ENCODE assay signal across 8 cellular contexts in genomic region chr18:23586249-23587196, GRCh38. TPM values are rescaled to one million over a fixed set of nuclear protein-coding genes. Genes with fewer than 3 reads are reported as not detected.
A peak's percentile ranks its signal among the peaks of the same experiment; 100 is the strongest.
DNase-seq lines count a peak whose midpoint lies in the region; TF ChIP-seq lines count a peak whose summit lies in the region.

Gene NPC1, minus strand, starts transcription at chr18:23586506. Its CDS starts 163 bp downstream, at chr18:23586343.

- H3K79me1 ChIP-seq in H9 (ENCODE audit: insufficient read depth, low read depth, low read length, poor library complexity, severe bottlenecking) = no peaks in the 10 kb centered on the region

- H3K56ac ChIP-seq in H9 (ENCODE audit: insufficient read length, low read depth, low read length) = peak within 1 kb of the TSS; percentile 37

- H3K9me3 Mint-ChIP-seq in H9 = no peaks in the 10 kb centered on the region

- H3K9me3 ChIP-seq in H9 (ENCODE audit: control insufficient read depth, low read depth, low read length) (no peaks in the 10 kb centered on the region), neuron (ENCODE audit: low read length) (no peaks in the 10 kb centered on the region), subcutaneous abdominal adipose tissue (ENCODE audit: control insufficient read depth in 5 of 5, low read length in 5 of 5) (no peaks in the 10 kb centered on the region)

- no peaks in the 10 kb centered on the region for H4K20me1 ChIP-seq in H9 (ENCODE audit: control insufficient read depth, insufficient read depth, insufficient read length)

- H2AFZ ChIP-seq in H9 (ENCODE audit: low read length) (no peak within 1 kb of the TSS), neuron (ENCODE audit: low read depth, low read length) (peak within 1 kb of the TSS; percentile 100)

- H4K91ac ChIP-seq in H9 (ENCODE audit: insufficient read length, low read depth, low read length) = peak within 1 kb of the TSS; percentile 17

- H3K9ac ChIP-seq in H9 (ENCODE audit: extremely low read depth, insufficient read length, low read length) (peak within 1 kb of the TSS; percentile 90), subcutaneous abdominal adipose tissue (ENCODE audit: low read length in 5 of 5) (peak within 1 kb of the TSS; percentile 88 to 98 (median 96))

- peaks cover 16% of the 10 kb centered on the region; the same call in 1 of the 2 replicates for H3K79me2 ChIP-seq in H9 (ENCODE audit: insufficient read depth, low read length)

- peak within 1 kb of the TSS; percentile 77 for H3K18ac ChIP-seq in H9 (ENCODE audit: insufficient read length, low read depth, low read length)

- H3K4me1 ChIP-seq in H9 (ENCODE audit: insufficient read depth, low read length) (peaks cover 4% of the 10 kb centered on the region; the same call in 1 of the 2 replicates), neuron (ENCODE audit: insufficient read depth, low read length) (peaks cover 21% of the 10 kb centered on the region), subcutaneous abdominal adipose tissue (ENCODE audit: control insufficient read depth in 5 of 5, insufficient read depth in 5 of 5, low read length in 5 of 5) (peaks cover 7 to 43% (median 32%) of the 10 kb centered on the region in 5 donors)

- H3T11ph ChIP-seq in H9 (ENCODE audit: low read length) = no peak within 1 kb of the TSS

- peak within 1 kb of the TSS; percentile 98 for H3K4me2 ChIP-seq in H9 (ENCODE audit: insufficient read depth, insufficient read length, low read length)

- no peak within 1 kb of the TSS for H2BK5ac ChIP-seq in H9 (ENCODE audit: insufficient read length, low read length)

- peak within 1 kb of the TSS; percentile 94 for H3K14ac ChIP-seq in H9 (ENCODE audit: insufficient read depth, low read length)

- H3K4me3 ChIP-seq in foreskin fibroblast (ENCODE audit: low read depth in 1 of 2, low read length in 2 of 2) (peak within 1 kb of the TSS; percentile 94 to 98), neuron (ENCODE audit: low read length) (peak within 1 kb of the TSS; percentile 87), subcutaneous abdominal adipose tissue (ENCODE audit: low read depth in 1 of 5, low read length in 5 of 5) (peak within 1 kb of the TSS; percentile 82 to 91 (median 87))

- H4K8ac ChIP-seq in H9 (replicated peaks; ENCODE audit: insufficient read length, low read depth, low read length) = no peak within 1 kb of the TSS

- peaks cover 24 to 29% of the 10 kb centered on the region in 2 experiments for H3K4me1 Mint-ChIP-seq in H9

- TF ChIP-seq CTCF in H9 (conservative IDR thresholded peaks at IDR 0.05) = peak; percentile 89
- TF ChIP-seq CTCF in foreskin fibroblast (IDR thresholded peaks at IDR 0.05; ENCODE audit: low read depth, low read length) = peak; percentile 79

- H3K23me2 ChIP-seq in H9 (ENCODE audit: insufficient read length, low read depth, low read length, poor library complexity, severe bottlenecking) = peaks cover 8% of the 10 kb centered on the region

- H2BK15ac ChIP-seq in H9 (ENCODE audit: low read depth, low read length) = no peak within 1 kb of the TSS

- H2BK12ac ChIP-seq in H9 (ENCODE audit: insufficient read length, low read depth, low read length) = no peak within 1 kb of the TSS

- H3K27me3 Mint-ChIP-seq in H9 (ENCODE audit: low read depth) = peaks cover 5% of the 10 kb centered on the region

- no CpG with 5 or more reads among the region's 95 CpGs for WGBS in H9 (ENCODE audit: extremely low coverage, insufficient read length, low lambda C conversion rate)

- DNase-seq in GDM1 (lab: John Stamatoyannopoulos, UW) (peak; percentile 87), H9 (peak; percentile 93), M059J (ENCODE audit: low read depth) (peak; percentile 98), SIG-M5 (lab: John Stamatoyannopoulos, UW) (peak; percentile 56), activated gamma-delta T cell treated with Interleukin-2 at 50 U/mL for 16 hours (peak; percentile 88), foreskin fibroblast (peak; percentile 98 to 99)

- no peaks in the 10 kb centered on the region for H3K36me3 ChIP-seq in neuron (ENCODE audit: insufficient read depth, low read length)
- peaks cover 0 to 2% (median 0%) of the 10 kb centered on the region in 5 donors for H3K36me3 ChIP-seq in subcutaneous abdominal adipose tissue (ENCODE audit: control insufficient read depth in 5 of 5, insufficient read depth in 5 of 5, low read length in 5 of 5)

- no peaks in the 10 kb centered on the region for H3K27me3 ChIP-seq in H9 (ENCODE audit: insufficient read depth, low read length)
- peaks cover 2% of the 10 kb centered on the region for H3K27me3 ChIP-seq in neuron (ENCODE audit: insufficient read depth, low read length)
- no peaks in the 10 kb centered on the region for H3K27me3 ChIP-seq in subcutaneous abdominal adipose tissue (ENCODE audit: control insufficient read depth in 5 of 5, insufficient read depth in 4 of 5, low read length in 5 of 5)

- no peak within 1 kb of the TSS for H2AK5ac ChIP-seq in H9 (ENCODE audit: insufficient read length, low read length)

- H4K5ac ChIP-seq in H9 (ENCODE audit: insufficient read length, low read depth, low read length) = no peak within 1 kb of the TSS

- no peak within 1 kb of the TSS for H2BK20ac ChIP-seq in H9 (ENCODE audit: low read depth, low read length, poor library complexity, severe bottlenecking)

- peak within 1 kb of the TSS; percentile 96 to 98 (median 98) for H3K27ac Mint-ChIP-seq in H9

- no peak within 1 kb of the TSS; the same call in 1 of the 2 replicates for H3K4ac ChIP-seq in H9 (ENCODE audit: low read depth, low read length)

- H3K27ac ChIP-seq in H9 (ENCODE audit: insufficient read length, low read depth, low read length) = peak within 1 kb of the TSS; percentile 71
- H3K27ac ChIP-seq in subcutaneous abdominal adipose tissue (ENCODE audit: low read depth, low read length) = peak within 1 kb of the TSS; percentile 100

- H3K4me3 Mint-ChIP-seq in H9 = peak within 1 kb of the TSS; percentile 92 to 97

- H3K36me3 Mint-ChIP-seq in H9 (ENCODE audit: insufficient read depth in 1 of 3, low read depth in 3 of 3) = peaks cover 0 to 2% (median 0%) of the 10 kb centered on the region in 3 experiments; a peak in 1 of 7 replicates

- H3K23ac ChIP-seq in H9 (ENCODE audit: insufficient read length, low read depth, low read length) = no peak within 1 kb of the TSS

- H2BK120ac ChIP-seq in H9 (ENCODE audit: low read depth, low read length, poor library complexity, severe bottlenecking) = peak within 1 kb of the TSS; percentile 49

RNA-seq across cellular contexts. Expression of gene NPC1, which starts in this region (rescaled TPM):
- 24.2 TPM in 2 replicates for total RNA-seq in H9 (2021)
- total RNA-seq in M059J (2014; rRNA removed; shearing (Covaris generic)) = 48.7 and 77.6 TPM in 2 replicates

Comparison
In these comparisons a context has a peak if more than half of its experiments do, and no peak if none do; other contexts are left out.
1. Peak in every context shown above with its lines: DNase-seq, H3K4me3 ChIP-seq and H3K27ac ChIP-seq.